In genomic region chr12:11886339-11886738, GRCh38 we compare ENCODE assay signal across 15 cellular contexts.
DNase-seq lines count a peak whose midpoint lies in the region; ATAC-seq, FAIRE-seq and TF ChIP-seq lines count a peak whose summit lies in the region.
"Had no signal": no experiment of that assay in that cellular context is flagged by ENCODE, and none has a peak within 500 bp of the region (broad histone marks: within the 10 kb centered on the region; RNA-seq: fewer than 3 reads in every experiment).

No MANE protein-coding gene starts in this region.

- WGBS in HepG2 (ENCODE audit: low lambda C conversion rate): 93% methylated on average over 3 of the region's 3 CpGs
- WGBS in right lobe of liver (ENCODE audit: insufficient coverage, low coverage, low lambda C conversion rate, missing lambda C conversion rate): 95% methylated on average over 3 of the region's 3 CpGs

- H3K4me1 Mint-ChIP-seq in neural crest cell: peaks cover 25% of the 10 kb centered on the region
- H3K4me1 Mint-ChIP-seq in WTC11: peaks cover 11% of the 10 kb centered on the region

- no peak for TF ChIP-seq CTCF in HepG2 (CRISPR knock-in tag; IDR thresholded peaks at IDR 0.05)
- TF ChIP-seq CTCF in right lobe of liver (IDR thresholded peaks at IDR 0.05): no peak
- no peak for TF ChIP-seq CTCF in colonic mucosa (IDR thresholded peaks at IDR 0.05)
- TF ChIP-seq CTCF in neural crest cell (conservative IDR thresholded peaks at IDR 0.05): no peak
- no peak for TF ChIP-seq CTCF in WTC11 (IDR thresholded peaks at IDR 0.05)

- no peak overlapping the region for H3K4me3 Mint-ChIP-seq in neural crest cell
- no peak overlapping the region for H3K4me3 Mint-ChIP-seq in WTC11

- CTCF ChIA-PET in HepG2 (lab: Yijun Ruan, JAX; ENCODE audit: low intra/inter-chr PET ratio, low total read pairs): no interaction called here
- CTCF ChIA-PET in WTC11 (lab: Charles Lee): interaction anchor here (1.2 kb wide), 1 partner anchor 147 kb away, joined by 4 read pairs; no protein-coding TSS in a partner anchor

- ATAC-seq in HepG2: no peak
- ATAC-seq in right lobe of liver: no peak
- no peak for ATAC-seq in WTC11

- H3K9me3 ChIP-seq in HepG2 (ENCODE audit: low read length) (no peaks in the 10 kb centered on the region), right lobe of liver (no peaks in the 10 kb centered on the region), colonic mucosa (no peaks in the 10 kb centered on the region)
- H3K9me3 ChIP-seq: ovary, SJSA1 had no signal

- intact Hi-C loops in HepG2 (cut with micrococcal nuclease; ENCODE audit: unreplicated experiment) (loop anchor here (5.0 kb wide), 3 partner anchors 36 to 234 kb away; no protein-coding TSS in a partner anchor), right lobe of liver (cut with DNase I) (no loop called here), colonic mucosa (cut with DNase I) (no loop called here)

- no peak for TF ChIP-seq RAD21 in HepG2 (CRISPR knock-in tag; IDR thresholded peaks at IDR 0.05)

- H3K4me1 ChIP-seq in HepG2 (ENCODE audit: insufficient read depth, low read length) (peaks cover 57% of the 10 kb centered on the region), right lobe of liver (peaks cover 0 to 36% (median 6%) of the 10 kb centered on the region in 4 donors), colonic mucosa (peaks cover 16% of the 10 kb centered on the region)

- H3K9ac ChIP-seq in HepG2 (ENCODE audit: insufficient read depth, low read depth, low read length): no peak overlapping the region
- no peak overlapping the region for H3K9ac ChIP-seq in colonic mucosa (ENCODE audit: low read depth in 2 of 2, low read length in 2 of 2)
- H3K9ac ChIP-seq: KMS-11 had no signal

- no peaks in the 10 kb centered on the region for H3K27me3 ChIP-seq in HepG2 (ENCODE audit: control insufficient read depth in 1 of 2, insufficient read depth in 2 of 2, low read length in 2 of 2)
- no peaks in the 10 kb centered on the region for H3K27me3 ChIP-seq in right lobe of liver
- H3K27me3 ChIP-seq in colonic mucosa: no peaks in the 10 kb centered on the region
- H3K27me3 ChIP-seq: ovary, SJSA1 had no signal

- no peak overlapping the region for H3K4me2 ChIP-seq in HepG2 (ENCODE audit: low read depth, low read length)
- H3K4me2 ChIP-seq: KMS-11 had no signal

- POLR2A ChIA-PET in HepG2 (lab: Yijun Ruan, JAX): interaction anchor here (1.0 kb wide), 1 partner anchor 23 kb away, joined by 3 read pairs; no protein-coding TSS in a partner anchor
- POLR2A ChIA-PET in WTC11 (lab: Charles Lee): no interaction called here

- no peak for DNase-seq in HepG2 (ENCODE audit: low spot score)
- no peak for DNase-seq in right lobe of liver
- DNase-seq in colonic mucosa: no peak
- DNase-seq in neural crest cell (ENCODE audit: low read depth, low spot score): no peak
- no peak for DNase-seq in WTC11 (ENCODE audit: low spot score)
- DNase-seq in middle frontal gyrus (ENCODE audit: extremely low spot score, low spot score): no peak
- DNase-seq in NCI-H2029 treated with DMSO at 0.1 percent for 48 hours (lab: John Stamatoyannopoulos, UW): no peak
- no peak for DNase-seq in NCI-H774 (lab: John Stamatoyannopoulos, UW)
- DNase-seq: activated CD4-positive, CD25-positive, alpha-beta regulatory T cell treated with anti-CD3 and anti-CD28 coated beads, Interleukin-2, amount 50 U/mL, for 72 hours; hippocampal formation; ovary; stimulated activated CD4-positive, alpha-beta T cell treated with anti-CD3 and anti-CD28 coated beads, Interleukin-12 subunit alpha, Interleukin-12 subunit beta, amount 100 ng/mL, for 4 hours; stimulated activated naive CD4-positive, alpha-beta T cell treated with Interleukin-2 at 50 U/mL for 16 hours had no signal

- peak overlapping the region; percentile 0 for H3K27ac Mint-ChIP-seq in neural crest cell (ENCODE audit: unreplicated experiment)
- H3K27ac Mint-ChIP-seq in WTC11: no peak overlapping the region

- peak overlapping the region; percentile 81 for H3K27ac ChIP-seq in HepG2 (ENCODE audit: extremely low read length, insufficient read depth, low read length)
- peak overlapping the region in 1 of 3 donors; percentile 35 for H3K27ac ChIP-seq in right lobe of liver
- peak overlapping the region; percentile 90 for H3K27ac ChIP-seq in colonic mucosa
- H3K27ac ChIP-seq: KMS-11, ovary had no signal

- no peaks in the 10 kb centered on the region for H3K27me3 Mint-ChIP-seq in neural crest cell (ENCODE audit: low read depth)
- H3K27me3 Mint-ChIP-seq in WTC11 (ENCODE audit: low read depth): no peaks in the 10 kb centered on the region

- TF ChIP-seq EP300 in HepG2 (IDR thresholded peaks at IDR 0.05; ENCODE audit: low read depth in 2 of 2, low read length in 2 of 2): no peak
- TF ChIP-seq EP300 in HepG2 (CRISPR knock-in tag; IDR thresholded peaks at IDR 0.05; ENCODE audit: borderline replicate concordance): no peak

- H3K36me3 ChIP-seq in HepG2 (replicated peaks in 1 of 2; ENCODE audit: control insufficient read depth in 1 of 2, insufficient read depth in 2 of 2, low read length in 2 of 2) (no peaks in the 10 kb centered on the region; a peak in 1 of 5 replicates), right lobe of liver (peaks cover 0 to 7% (median 4%) of the 10 kb centered on the region in 4 donors), colonic mucosa (peaks cover under 1% of the 10 kb centered on the region)
- H3K36me3 ChIP-seq: ovary had no signal

- no peaks in the 10 kb centered on the region for H4K20me1 ChIP-seq in HepG2 (ENCODE audit: insufficient read depth, low read length)

- no TSS peak for BruUV-seq in HepG2 (replicated peaks; lab: Mats Ljungman, UMichigan)

- no peak for FAIRE-seq in HepG2 (lab: Jason Lieb, UNC)

- in situ Hi-C loops in HepG2 (cut with HindIII; ENCODE audit: extremely low pct_ligation_motif_present, low pct_unique_long_range_greater_than_20kb): no loop called here

- H3K36me3 Mint-ChIP-seq in neural crest cell (ENCODE audit: low read depth): peaks cover 27% of the 10 kb centered on the region
- peaks cover 28% of the 10 kb centered on the region for H3K36me3 Mint-ChIP-seq in WTC11

- H3K79me2 ChIP-seq in HepG2 (ENCODE audit: insufficient read depth, low read length): no peaks in the 10 kb centered on the region

- TF ChIP-seq POLR2A in HepG2 (IDR thresholded peaks at IDR 0.05; ENCODE audit: insufficient read depth in 1 of 2, low read depth in 2 of 2, low read length in 2 of 2) (no peak), right lobe of liver (IDR thresholded peaks at IDR 0.05) (no peak)

- H3K4me3 ChIP-seq in HepG2 (replicated peaks in 1 of 3; ENCODE audit: insufficient read depth in 1 of 3, low read depth in 2 of 3, low read length in 3 of 3) (no peak overlapping the region), right lobe of liver (no peak overlapping the region), colonic mucosa (no peak overlapping the region)
- H3K4me3 ChIP-seq: ovary, SJSA1 had no signal

- no peak overlapping the region for H2AFZ ChIP-seq in HepG2 (ENCODE audit: low read length)

- H3K9me3 Mint-ChIP-seq in neural crest cell: no peaks in the 10 kb centered on the region
- no peaks in the 10 kb centered on the region for H3K9me3 Mint-ChIP-seq in WTC11

TF ChIP-seq in HepG2, 621 proteins besides CTCF, POLR2A, EP300 and RAD21:
- TF ChIP-seq ZNF768 (CRISPR knock-in tag; IDR thresholded peaks at IDR 0.05): no peak
- TF ChIP-seq ATF1 (CRISPR knock-in tag; IDR thresholded peaks at IDR 0.05): no peak
- peak; percentile 74; the same call in 1 of the 2 replicates for TF ChIP-seq ZNF12 (CRISPR knock-in tag; IDR thresholded peaks at IDR 0.05)
- 0 out of 2 replicates have a peak, but pooled peaks have one; percentile 16 for TF ChIP-seq CREB1 (IDR thresholded peaks at IDR 0.05)
- no peak for TF ChIP-seq CREB1 (CRISPR knock-in tag; IDR thresholded peaks at IDR 0.05)
- TF ChIP-seq ZKSCAN8 (CRISPR knock-in tag; IDR thresholded peaks at IDR 0.05; ENCODE audit: borderline replicate concordance): no peak
- no peak for TF ChIP-seq FOXA3 (CRISPR knock-in tag; IDR thresholded peaks at IDR 0.05)

TF ChIP-seq in WTC11, 78 proteins besides CTCF, POLR2A, EP300 and RAD21:
- TF ChIP-seq NR1H2 (CRISPR knock-in tag; IDR thresholded peaks at IDR 0.05) (no peak), HMGA2 (CRISPR knock-in tag; IDR thresholded peaks at IDR 0.05) (no peak), GRHL2 (CRISPR knock-in tag; IDR thresholded peaks at IDR 0.05; ENCODE audit: insufficient replicate concordance, severe bottlenecking) (no peak), ATF1 (CRISPR knock-in tag; IDR thresholded peaks at IDR 0.05) (no peak), ZNF423 (CRISPR knock-in tag; IDR thresholded peaks at IDR 0.05) (no peak), FOXJ3 (CRISPR knock-in tag; IDR thresholded peaks at IDR 0.05; ENCODE audit: borderline replicate concordance) (no peak), ERG (CRISPR knock-in tag; IDR thresholded peaks at IDR 0.05) (no peak), NFYB (CRISPR knock-in tag; conservative IDR thresholded peaks at IDR 0.05; ENCODE audit: low read depth) (no peak), KAT7 (CRISPR knock-in tag; IDR thresholded peaks at IDR 0.05; ENCODE audit: borderline replicate concordance) (no peak), ZNF232 (CRISPR knock-in tag; IDR thresholded peaks at IDR 0.05) (no peak)
